ENCODE assay signal across 8 cellular contexts in genomic region chr18:48947583-48947982, GRCh38. TPM values are rescaled to one million over a fixed set of nuclear protein-coding genes. Genes with fewer than 3 reads are reported as not detected.
DNase-seq lines count a peak whose midpoint lies in the region; ATAC-seq, FAIRE-seq and TF ChIP-seq lines count a peak whose summit lies in the region.

No MANE protein-coding gene starts in this region.

- H3K4me1 ChIP-seq in astrocyte (ENCODE audit: insufficient read depth, low read length) (peaks cover 55% of the 10 kb centered on the region), suprapubic skin (peaks cover 66% of the 10 kb centered on the region)

- H3K36me3 ChIP-seq in astrocyte (ENCODE audit: insufficient read depth, low read length) = peaks cover 40% of the 10 kb centered on the region
- H3K36me3 ChIP-seq in suprapubic skin = no peaks in the 10 kb centered on the region

- H3K4me1 Mint-ChIP-seq in activated T-cell treated with anti-CD3 and anti-CD28 coated beads, Interleukin-2, amount 50 U/mL, for 72 hours (ENCODE audit: low read depth) = peaks cover 60% of the 10 kb centered on the region
- H3K4me1 Mint-ChIP-seq in astrocyte (ENCODE audit: low read depth, unreplicated experiment) = peaks cover 36% of the 10 kb centered on the region

- H3K9me3 ChIP-seq in astrocyte (ENCODE audit: insufficient read depth, low read depth, low read length) (no peaks in the 10 kb centered on the region), suprapubic skin (no peaks in the 10 kb centered on the region)

- H3K9me3 Mint-ChIP-seq in activated T-cell treated with anti-CD3 and anti-CD28 coated beads, Interleukin-2, amount 50 U/mL, for 72 hours = no peaks in the 10 kb centered on the region
- H3K9me3 Mint-ChIP-seq in astrocyte (ENCODE audit: unreplicated experiment) = no peaks in the 10 kb centered on the region

- H3K9ac ChIP-seq in astrocyte (ENCODE audit: low read length) = peak overlapping the region; percentile 97

- peak overlapping the region; percentile 99 for H3K4me3 ChIP-seq in astrocyte (ENCODE audit: insufficient read depth, low read depth, low read length)
- H3K4me3 ChIP-seq in suprapubic skin = peak overlapping the region; percentile 92

- no peak for TF ChIP-seq POLR2A in suprapubic skin (IDR thresholded peaks at IDR 0.05)

- H2AFZ ChIP-seq in astrocyte (ENCODE audit: low read depth, low read length) = no peak overlapping the region

- H4K20me1 ChIP-seq in astrocyte (ENCODE audit: insufficient read depth, low read length) = peaks cover 85% of the 10 kb centered on the region

- H3K4me2 ChIP-seq in astrocyte (ENCODE audit: low read length) = peak overlapping the region; percentile 100

- H3K27ac Mint-ChIP-seq in activated T-cell treated with anti-CD3 and anti-CD28 coated beads, Interleukin-2, amount 50 U/mL, for 72 hours = peak overlapping the region; percentile 73
- peak overlapping the region; percentile 98 for H3K27ac Mint-ChIP-seq in astrocyte (ENCODE audit: unreplicated experiment)

- FAIRE-seq in astrocyte (lab: Jason Lieb, UNC) = no peak

- peaks cover 10% of the 10 kb centered on the region for H3K27me3 Mint-ChIP-seq in activated T-cell treated with anti-CD3 and anti-CD28 coated beads, Interleukin-2, amount 50 U/mL, for 72 hours (ENCODE audit: low read depth)
- no peaks in the 10 kb centered on the region for H3K27me3 Mint-ChIP-seq in astrocyte (ENCODE audit: low read depth, unreplicated experiment)

- no peak for TF ChIP-seq EP300 in suprapubic skin (IDR thresholded peaks at IDR 0.05)

- H3K4me3 Mint-ChIP-seq in activated T-cell treated with anti-CD3 and anti-CD28 coated beads, Interleukin-2, amount 50 U/mL, for 72 hours = peak overlapping the region; percentile 89 to 96
- peak overlapping the region; percentile 96 for H3K4me3 Mint-ChIP-seq in astrocyte (ENCODE audit: unreplicated experiment)

- H3K79me2 ChIP-seq in astrocyte (ENCODE audit: insufficient read depth, low read length) = peaks cover 92% of the 10 kb centered on the region

- no peak for DNase-seq in activated T-cell treated with anti-CD3 and anti-CD28 coated beads, Interleukin-2, amount 50 U/mL, for 72 hours
- DNase-seq in activated T-cell treated with anti-CD3 and anti-CD28 coated beads for 4 hours (no peak), astrocyte (ENCODE audit: low read depth) (no peak), left kidney (ENCODE audit: low read depth, low spot score) (peak; percentile 27), suprapubic skin (ENCODE audit: low spot score in 2 of 2) (no peak), foreskin melanocyte (no peak)
- DNase-seq in activated CD4-positive, CD25-positive, alpha-beta regulatory T cell (lab: John Stamatoyannopoulos, UW) = no peak

- WGBS in suprapubic skin = 15% methylated on average over 3 of the region's 3 CpGs

- H3K27me3 ChIP-seq in astrocyte (ENCODE audit: insufficient read depth, low read length) (no peaks in the 10 kb centered on the region), suprapubic skin (no peaks in the 10 kb centered on the region)

- TF ChIP-seq CTCF in astrocyte (IDR thresholded peaks at IDR 0.05; ENCODE audit: insufficient read depth, low read depth, low read length) (no peak), suprapubic skin (IDR thresholded peaks at IDR 0.05) (no peak)

- H3K27ac ChIP-seq in astrocyte (ENCODE audit: low read depth, low read length) (peak overlapping the region; percentile 89), suprapubic skin (peak overlapping the region; percentile 47)

- H3K36me3 Mint-ChIP-seq in activated T-cell treated with anti-CD3 and anti-CD28 coated beads, Interleukin-2, amount 50 U/mL, for 72 hours (ENCODE audit: insufficient read depth in 2 of 2) = peaks cover 10 to 23% of the 10 kb centered on the region in 2 donors
- H3K36me3 Mint-ChIP-seq in astrocyte (ENCODE audit: low read depth, unreplicated experiment) = peaks cover 49% of the 10 kb centered on the region

- ATAC-seq in activated T-cell treated with anti-CD3 and anti-CD28 coated beads, Interleukin-2, amount 50 U/mL, for 72 hours (replicated peaks in 1 of 2) = no peak
- ATAC-seq in GM18868 (IDR thresholded peaks at IDR 0.05; ENCODE audit: unreplicated experiment) = no peak

RNA-seq across cellular contexts. Expression of gene SMAD7, which starts 3.2 kb away (rescaled TPM):
- total RNA-seq in activated T-cell treated with anti-CD3 and anti-CD28 coated beads, Interleukin-2, amount 50 U/mL, for 72 hours = 10 to 100 TPM; 14.9 to 21.7 TPM
- total RNA-seq in astrocyte = 62.9 and 76.2 TPM in 2 replicates
- total RNA-seq in suprapubic skin = 10 to 100 TPM; 19.7 to 41.6 (median 27.8) TPM
